Comparison of ENCODE assay signal across 14 cellular contexts in the genomic region with DNA sequence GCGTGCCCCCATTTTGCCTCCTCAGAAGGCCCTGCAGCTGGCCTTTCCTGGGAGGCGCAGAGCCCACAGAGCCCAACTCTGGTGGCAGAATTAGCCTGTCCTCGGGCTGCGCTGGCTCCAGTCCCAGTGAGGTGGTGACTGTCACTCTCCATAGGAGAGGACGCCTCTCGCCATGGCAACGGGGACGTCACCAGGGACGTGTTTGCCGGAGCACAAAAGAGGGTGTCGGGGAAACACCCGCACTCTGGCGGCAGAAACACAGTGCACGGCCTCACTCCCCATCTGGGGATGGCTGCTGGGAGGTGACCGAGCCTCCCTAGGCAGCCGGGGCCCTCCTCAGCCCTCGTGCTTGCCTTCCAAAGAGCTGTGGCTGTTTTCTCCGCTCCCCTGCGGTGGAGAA. TPM values are rescaled to one million over a fixed set of nuclear protein-coding genes. Genes with fewer than 3 reads are reported as not detected.
DNase-seq lines count a peak whose midpoint lies in the region; ATAC-seq and TF ChIP-seq lines count a peak whose summit lies in the region.
"Had no signal": no experiment of that assay in that cellular context is flagged by ENCODE, and none has a peak within 500 bp of the region (broad histone marks: within the 10 kb centered on the region; RNA-seq: fewer than 3 reads in every experiment).

No MANE protein-coding gene starts in this region.

- intact Hi-C loops in A673 (cut with micrococcal nuclease; ENCODE audit: unreplicated experiment) (no loop called here), left cardiac atrium (cut with DNase I) (no loop called here)

- CTCF ChIA-PET in A673 (lab: Charles Lee) = no interaction called here

- H3K36me3 ChIP-seq in A673 (ENCODE audit: insufficient read depth, low read length, poor library complexity, severe bottlenecking) = no peaks in the 10 kb centered on the region
- H3K36me3 ChIP-seq in NT2/D1 (ENCODE audit: insufficient read depth, insufficient read length, low read length) = no peaks in the 10 kb centered on the region
- H3K36me3 ChIP-seq: SJSA1 had no signal

- H3K27me3 ChIP-seq in A673 (replicated peaks; ENCODE audit: insufficient read depth, low read depth, low read length, poor library complexity) = no peaks in the 10 kb centered on the region
- no peaks in the 10 kb centered on the region for H3K27me3 ChIP-seq in NT2/D1 (ENCODE audit: insufficient read depth, insufficient read length)
- H3K27me3 ChIP-seq: SJSA1 had no signal

- no TSS peak for BruUV-seq in A673 (replicated peaks; lab: Mats Ljungman, UMichigan)

- no peak overlapping the region for H3K4me3 ChIP-seq in A673 (ENCODE audit: low read depth, low read length, poor library complexity, severe bottlenecking)
- H3K4me3 ChIP-seq in NT2/D1 (ENCODE audit: insufficient read length, low read depth) = no peak overlapping the region
- H3K4me3 ChIP-seq: SJSA1 had no signal

- no peak for TF ChIP-seq CTCF in A673 (conservative IDR thresholded peaks at IDR 0.05; ENCODE audit: low read depth, low read length)

- H3K4me1 ChIP-seq in A673 (ENCODE audit: insufficient read depth, low read length, poor library complexity, severe bottlenecking) (no peaks in the 10 kb centered on the region), NT2/D1 (ENCODE audit: insufficient read depth, insufficient read length) (peaks cover 12% of the 10 kb centered on the region)

- no peak overlapping the region for H3K27ac ChIP-seq in A673 (ENCODE audit: low read depth, low read length, poor library complexity, severe bottlenecking)
- H3K27ac ChIP-seq: SJSA1 had no signal

- H3K9me3 ChIP-seq in A673 (ENCODE audit: low read depth, low read length, poor library complexity, severe bottlenecking) = no peaks in the 10 kb centered on the region
- H3K9me3 ChIP-seq in NT2/D1 (ENCODE audit: insufficient read depth, low read length) = no peaks in the 10 kb centered on the region
- H3K9me3 ChIP-seq: SJSA1 had no signal

- ATAC-seq in left cardiac atrium (peak in 1 of 2 donors; percentile 17), HG03571 (IDR thresholded peaks at IDR 0.05; ENCODE audit: unreplicated experiment) (no peak)
- ATAC-seq: activated T-helper 17 cell treated with anti-CD3 and anti-CD28 coated beads, Interleukin-2, amount 50 U/mL, for 72 hours had no signal

- DNase-seq in A673 (ENCODE audit: low spot score) (peak; percentile 65), NCI-H1105 (lab: John Stamatoyannopoulos, UW) (peak; percentile 79), NT2/D1 (ENCODE audit: low read depth, low spot score) (no peak), left cardiac atrium (peak; percentile 68), NAMALWA (ENCODE audit: low spot score) (no peak), amniotic stem cell (lab: John Stamatoyannopoulos, UW) (no peak)
- no peak for DNase-seq in activated naive CD4-positive, alpha-beta T cell treated with Interleukin-2 at 50 U/mL for 16 hours
- DNase-seq: activated CD4-positive, alpha-beta T cell treated with anti-CD3 and anti-CD28 coated beads for 4 hours; NCI-H526; stimulated activated CD4-positive, alpha-beta T cell treated with anti-CD3 and anti-CD28 coated beads, Interleukin-4, amount 100 ng/mL, for 1 hour; stimulated activated naive B cell treated with anti-CD40 and anti-IgM and Interleukin-4, amounts not matched to agents 10 μg/mL and 1 μg/mL and 100 μg/mL, for 72 hours had no signal

- H3K9ac ChIP-seq in NT2/D1 (ENCODE audit: insufficient read length, low read depth) = peak overlapping the region; percentile 9

- POLR2A ChIA-PET in A673 (lab: Charles Lee; ENCODE audit: low non-redundant PET) = no interaction called here

RNA-seq across cellular contexts. Expression of a gene that starts 50.2 kb away (rescaled TPM):
- 227 and 276 TPM in 2 replicates for total RNA-seq in A673 (2021)
- total RNA-seq in left cardiac atrium = 100 to 1,000 TPM; 117 to 154 TPM

Comparison
In these comparisons a context has a peak if more than half of its experiments do, and no peak if none do; other contexts are left out.
1. DNase-seq: peak in A673 (single experiment), NCI-H1105 (single experiment) and left cardiac atrium (single experiment); none in NT2/D1 (single experiment), NAMALWA (single experiment), amniotic stem cell (single experiment) and activated naive CD4-positive, alpha-beta T cell treated with Interleukin-2 at 50 U/mL for 16 hours (single experiment).